Comparison of ENCODE assay signal across 33 cellular contexts in genomic region chr9:104280711-104281110, GRCh38.
"Had no signal": no experiment of that assay in that cellular context is flagged by ENCODE, and none has a peak within 500 bp of the region (broad histone marks: within the 10 kb centered on the region; RNA-seq: fewer than 3 reads in every experiment).

No MANE protein-coding gene starts in this region.

- H3K27ac Mint-ChIP-seq: activated B cell treated with CpG ODN at 0.5 μM for 24 hours; activated CD8-positive, alpha-beta T cell treated with anti-CD3 and anti-CD28 coated beads for 36 hours; activated naive CD8-positive, alpha-beta T cell; activated T-helper 17 cell treated with anti-CD3 and anti-CD28 coated beads, Interleukin-2, amount 50 U/mL, for 72 hours; dendritic cell treated with granulocyte-macrophage colony-stimulating factor and Interleukin-4, amounts not matched to agents 40 ng/mL and 50 ng/mL, for 4 days; effector memory CD8-positive, alpha-beta T cell; T-helper 17 cell; T-helper 2 cell treated with Interferon-gamma antibody and Interleukin-4, amounts not matched to agents 5 μg/mL and 100 μg/mL, for 36 hours had no signal

- H3K27me3 ChIP-seq: adrenal gland, brain microvascular endothelial cell, esophagus muscularis mucosa, foreskin keratinocyte, gastroesophageal sphincter had no signal

- ATAC-seq: activated CD4-positive, CD25-positive, alpha-beta regulatory T cell treated with anti-CD3 and anti-CD28 coated beads, Interleukin-2, amount 50 U/mL, for 24 hours; activated CD8-positive, alpha-beta T cell treated with anti-CD3 and anti-CD28 coated beads for 36 hours; activated T-cell treated with anti-CD3 and anti-CD28 coated beads, Interleukin-2, amount 50 U/mL, for 4 hours; activated T-helper 17 cell treated with anti-CD3 and anti-CD28 coated beads, Interleukin-2, amount 50 U/mL, for 72 hours; effector memory CD8-positive, alpha-beta T cell; foreskin keratinocyte; gastroesophageal sphincter; T-helper 17 cell had no signal

- DNase-seq: activated B cell treated with CpG ODN at 0.5 μM for 24 hours; activated CD4-positive, alpha-beta T cell treated with anti-CD3 and anti-CD28 coated beads for 48 hours; activated CD4-positive, alpha-beta T cell treated with anti-CD3 and anti-CD28 coated beads, Interleukin-2, amount 50 U/mL, for 1 hour; activated CD4-positive, alpha-beta T cell treated with anti-CD3 and anti-CD28 coated beads, Interleukin-2, amount 50 U/mL, for 48 hours; activated CD8-positive, alpha-beta memory T cell treated with anti-CD3 and anti-CD28 coated beads for 24 hours; activated CD8-positive, alpha-beta T cell treated with anti-CD3 and anti-CD28 coated beads for 36 hours; activated effector memory CD4-positive, alpha-beta T cell treated with Interleukin-2 at 50 U/mL for 16 hours; activated gamma-delta T cell treated with Interleukin-2 at 50 U/mL for 16 hours; activated naive CD4-positive, alpha-beta T cell treated with anti-CD3 and anti-CD28 coated beads, Interleukin-2, amount 50 U/mL, for 16 hours; activated naive CD4-positive, alpha-beta T cell treated with Interleukin-2 at 50 U/mL for 16 hours; activated T-cell treated with anti-CD3 and anti-CD28 coated beads, Interleukin-2, amount 50 U/mL, for 4 hours; adrenal gland; amygdala; aorta; brain microvascular endothelial cell; dorsolateral prefrontal cortex; effector memory CD8-positive, alpha-beta T cell; erythroblast; foreskin keratinocyte; T-helper 1 cell; T-helper 17 cell; T1000; WERI-Rb-1 had no signal

- H3K27ac ChIP-seq: adrenal gland, brain microvascular endothelial cell, coronary artery, dorsolateral prefrontal cortex, esophagus muscularis mucosa, foreskin keratinocyte, gastroesophageal sphincter, WERI-Rb-1 had no signal

- H3K4me3 Mint-ChIP-seq: activated B cell treated with CpG ODN at 0.5 μM for 24 hours; activated CD8-positive, alpha-beta T cell treated with anti-CD3 and anti-CD28 coated beads for 36 hours; activated naive CD8-positive, alpha-beta T cell; activated T-cell treated with anti-CD3 and anti-CD28 coated beads, Interleukin-2, amount 50 U/mL, for 4 hours; activated T-helper 17 cell treated with anti-CD3 and anti-CD28 coated beads, Interleukin-2, amount 50 U/mL, for 72 hours; central memory CD8-positive, alpha-beta T cell; dendritic cell treated with granulocyte-macrophage colony-stimulating factor and Interleukin-4, amounts not matched to agents 40 ng/mL and 50 ng/mL, for 4 days; effector memory CD8-positive, alpha-beta T cell; T-helper 17 cell; T-helper 2 cell treated with Interferon-gamma antibody and Interleukin-4, amounts not matched to agents 5 μg/mL and 100 μg/mL, for 36 hours had no signal

- FAIRE-seq: bronchial epithelial cell had no signal

- H3K4me3 ChIP-seq: adrenal gland, coronary artery, dorsolateral prefrontal cortex, esophagus muscularis mucosa, gastroesophageal sphincter had no signal

- H3K27me3 Mint-ChIP-seq: activated B cell treated with CpG ODN at 0.5 μM for 24 hours; activated CD8-positive, alpha-beta T cell treated with anti-CD3 and anti-CD28 coated beads for 36 hours; activated naive CD8-positive, alpha-beta T cell; activated T-helper 17 cell treated with anti-CD3 and anti-CD28 coated beads, Interleukin-2, amount 50 U/mL, for 72 hours; central memory CD8-positive, alpha-beta T cell; dendritic cell treated with granulocyte-macrophage colony-stimulating factor and Interleukin-4, amounts not matched to agents 40 ng/mL and 50 ng/mL, for 4 days; effector memory CD8-positive, alpha-beta T cell; T-helper 17 cell had no signal

- H3K36me3 ChIP-seq: adrenal gland, brain microvascular endothelial cell, esophagus muscularis mucosa, gastroesophageal sphincter, WERI-Rb-1 had no signal

- H3K36me3 Mint-ChIP-seq: activated naive CD8-positive, alpha-beta T cell had no signal

- H3K4me1 Mint-ChIP-seq: activated B cell treated with CpG ODN at 0.5 μM for 24 hours; activated T-helper 17 cell treated with anti-CD3 and anti-CD28 coated beads, Interleukin-2, amount 50 U/mL, for 72 hours; central memory CD8-positive, alpha-beta T cell; T-helper 17 cell had no signal

- H3K4me1 ChIP-seq: adrenal gland, gastroesophageal sphincter had no signal

- H3K9me3 ChIP-seq: adrenal gland, esophagus muscularis mucosa, gastroesophageal sphincter had no signal

- H3K9me3 Mint-ChIP-seq: activated B cell treated with CpG ODN at 0.5 μM for 24 hours; activated T-cell treated with anti-CD3 and anti-CD28 coated beads, Interleukin-2, amount 50 U/mL, for 4 hours; T-helper 2 cell treated with Interferon-gamma antibody and Interleukin-4, amounts not matched to agents 5 μg/mL and 100 μg/mL, for 36 hours had no signal
